Comparison of ENCODE assay signal across 9 cellular contexts in the genomic region with DNA sequence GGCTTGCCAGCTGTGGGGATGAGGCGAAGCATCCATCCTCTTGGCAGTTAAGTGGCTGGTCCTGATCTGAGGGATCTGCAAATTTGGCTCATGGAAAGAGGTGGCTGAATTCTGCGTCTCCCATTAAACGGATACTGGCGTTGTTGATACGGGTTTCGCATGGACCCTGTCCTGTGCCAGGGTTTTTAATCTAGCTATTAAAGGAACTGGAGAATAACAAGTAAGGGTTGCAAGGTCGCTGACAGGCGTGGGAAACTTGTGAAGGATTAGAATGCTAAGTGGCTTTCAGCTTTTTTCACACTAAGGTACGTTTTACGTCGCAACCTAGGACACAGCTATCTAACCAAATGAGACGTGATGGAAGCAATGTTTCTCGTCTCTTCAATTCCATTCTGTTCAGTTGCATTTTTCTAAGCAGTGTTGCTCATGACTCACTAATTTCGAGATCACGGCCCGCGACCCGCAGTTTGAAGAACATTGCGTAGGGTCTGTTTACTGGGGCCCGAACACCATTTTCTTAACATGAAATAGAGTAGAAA. TPM values are rescaled to one million over a fixed set of nuclear protein-coding genes. Genes with fewer than 3 reads are reported as not detected.
DNase-seq lines count a peak whose midpoint lies in the region; ATAC-seq and TF ChIP-seq lines count a peak whose summit lies in the region.
"Had no signal": no experiment of that assay in that cellular context is flagged by ENCODE, and none has a peak within 500 bp of the region (broad histone marks: within the 10 kb centered on the region; RNA-seq: fewer than 3 reads in every experiment).

No MANE protein-coding gene starts in this region.

- H3K4me1 Mint-ChIP-seq in naive B cell: peaks cover 13 to 24% (median 15%) of the 10 kb centered on the region in 3 donors

- H3K4me3 Mint-ChIP-seq in naive B cell: peak overlapping the region; percentile 98 to 100 (median 99)

- DNase-seq in GM13977 (ENCODE audit: low spot score) (peak; percentile 26), T-helper 22 cell (ENCODE audit: low read depth) (peak; percentile 1), naive B cell (no peak), iPS-NIHi7 (ENCODE audit: extremely low spot score) (no peak), NCI-H187 (lab: John Stamatoyannopoulos, UW) (no peak)
- peak; percentile 10 for DNase-seq in effector CD4-positive, alpha-beta T cell

- no peak for TF ChIP-seq CTCF in GM13977 (IDR thresholded peaks at IDR 0.05; ENCODE audit: extremely low read depth, insufficient read depth, missing control alignments)

- no peaks in the 10 kb centered on the region for H3K27me3 Mint-ChIP-seq in naive B cell

- H3K36me3 Mint-ChIP-seq in naive B cell: no peaks in the 10 kb centered on the region

- in situ Hi-C loops in GM13977 (cut with MboI; ENCODE audit: low pct_unique_long_range_greater_than_20kb, low sequenced_read_pairs, unreplicated experiment): loop anchor here (10.0 kb wide), 1 partner anchor 61 kb away; the partner anchor contains the start of gene C6orf62

- H3K27ac Mint-ChIP-seq in naive B cell: peak overlapping the region; percentile 93 to 99 (median 98)

- H3K9me3 Mint-ChIP-seq in naive B cell: no peaks in the 10 kb centered on the region

- ATAC-seq in HG02938 (IDR thresholded peaks at IDR 0.05; ENCODE audit: unreplicated experiment) (peak; percentile 3), naive B cell (ENCODE audit: low read depth in 2 of 2) (no peak), HG02588 (IDR thresholded peaks at IDR 0.05; ENCODE audit: unreplicated experiment) (no peak)

RNA-seq across cellular contexts. Expression of gene GMNN, which starts 0.9 kb away (rescaled TPM):
- polyA plus RNA-seq in naive B cell (ENCODE audit: low read depth in 6 of 6): 1 to 10 TPM; 2.9 to 8.3 (median 4.2) TPM

RNA-seq across cellular contexts. Expression of gene ARMH2, which starts 23.1 kb away (rescaled TPM):
- under 1 TPM in 2 of 6 donors, not detected in 4; 0.44 to 0.50 TPM for polyA plus RNA-seq in naive B cell (ENCODE audit: low read depth in 6 of 6)
- polyA plus RNA-seq: adipose tissue had no signal

RNA-seq across cellular contexts. Expression of gene C6orf62, which starts 56.6 kb away (rescaled TPM):
- 100 to 1,000 TPM; 100 to 145 (median 120) TPM for polyA plus RNA-seq in naive B cell (ENCODE audit: low read depth in 6 of 6)

Comparison
In these comparisons a context has a peak if more than half of its experiments do, and no peak if none do; other contexts are left out.
1. DNase-seq: peak in GM13977 (single experiment), T-helper 22 cell (single experiment) and effector CD4-positive, alpha-beta T cell (single experiment); none in naive B cell (single experiment), iPS-NIHi7 (single experiment) and NCI-H187 (0 of 2).